Comparison of ENCODE assay signal across 24 cellular contexts in genomic region chr22:23047742-23048141, GRCh38.
"Had no signal": no experiment of that assay in that cellular context is flagged by ENCODE, and none has a peak within 500 bp of the region (broad histone marks: within the 10 kb centered on the region; RNA-seq: fewer than 3 reads in every experiment).

No MANE protein-coding gene starts in this region.

- ATAC-seq: activated CD4-positive, CD25-positive, alpha-beta regulatory T cell treated with anti-CD3 and anti-CD28 coated beads, Interleukin-2, amount 50 U/mL, for 24 hours; esophagus mucosa; foreskin keratinocyte; naive thymus-derived CD8-positive, alpha-beta T cell; right lobe of liver; stimulated activated naive CD8-positive, alpha-beta T cell treated with anti-CD3 and anti-CD28 coated beads, Interleukin-15, Interleukin-2, amounts not matched to agents 100 U/mL and 50 U/mL, for 24 hours; T-helper 17 cell had no signal

- H3K36me3 ChIP-seq: neural progenitor cell, right lobe of liver, vagina, WERI-Rb-1 had no signal

- H3K4me1 ChIP-seq: foreskin keratinocyte, neural progenitor cell, right lobe of liver, vagina had no signal

- H3K9ac ChIP-seq: neural progenitor cell had no signal

- H3K4me3 ChIP-seq: neural progenitor cell, right lobe of liver, vagina had no signal

- H2AFZ ChIP-seq: neural progenitor cell had no signal

- DNase-seq: activated CD4-positive, alpha-beta T cell treated with anti-CD3 and anti-CD28 coated beads for 48 hours; activated CD4-positive, alpha-beta T cell treated with anti-CD3 and anti-CD28 coated beads, Interleukin-2, amount 50 U/mL, for 48 hours; activated CD8-positive, alpha-beta memory T cell treated with anti-CD3 and anti-CD28 coated beads for 24 hours; activated CD8-positive, alpha-beta memory T cell treated with anti-CD3 and anti-CD28 coated beads, Interleukin-2, amount 50 U/mL, for 48 hours; activated gamma-delta T cell; activated naive CD4-positive, alpha-beta T cell treated with anti-CD3 and anti-CD28 coated beads, Interleukin-2, amount 10 ng/mL, durations not matched to agents 7 days and 5 days; activated naive CD8-positive, alpha-beta T cell treated with anti-CD3 and anti-CD28 coated beads, Interleukin-2, amount 10 ng/mL, durations not matched to agents 7 days and 5 days; activated T-cell treated with anti-CD3 and anti-CD28 coated beads, Interleukin-2, amount 50 U/mL, for 24 hours; central memory CD4-positive, alpha-beta T cell; endodermal cell; foreskin keratinocyte; naive thymus-derived CD8-positive, alpha-beta T cell; right lobe of liver; stimulated activated CD4-positive, alpha-beta T cell treated with anti-CD3 and anti-CD28 coated beads, Interleukin-2, amount 100 ng/mL, for 48 hours; stimulated activated naive CD8-positive, alpha-beta T cell treated with anti-CD3 and anti-CD28 coated beads, Interleukin-15, Interleukin-2, amounts not matched to agents 100 U/mL and 50 U/mL, for 24 hours; T-helper 17 cell; T1000; WERI-Rb-1 had no signal

- H3K4me2 ChIP-seq: neural progenitor cell had no signal

- H3K27me3 ChIP-seq: right lobe of liver, vagina had no signal

- FAIRE-seq: astrocyte, islet of Langerhans had no signal

- H3K27ac ChIP-seq: foreskin keratinocyte, neural progenitor cell, right lobe of liver, vagina, WERI-Rb-1 had no signal

- H3K9me3 ChIP-seq: right lobe of liver, vagina had no signal
